ENCODE assay signal across 25 cellular contexts in genomic region chrX:8049827-8050226, GRCh38.
A peak's percentile ranks its signal among the peaks of the same experiment; 100 is the strongest.
DNase-seq lines count a peak whose midpoint lies in the region; TF ChIP-seq lines count a peak whose summit lies in the region.
"Had no signal": no experiment of that assay in that cellular context is flagged by ENCODE, and none has a peak within 500 bp of the region (broad histone marks: within the 10 kb centered on the region; RNA-seq: fewer than 3 reads in every experiment).

No MANE protein-coding gene starts in this region.

- no peaks in the 10 kb centered on the region for H3K4me1 ChIP-seq in esophagus squamous epithelium
- H3K4me1 ChIP-seq: ascending aorta; BLaER1 treated with 17β-estradiol and CSF1 and Interleukin-3, amounts not matched to agents 10 nM and 100 nM; suprapubic skin had no signal

- WGBS in esophagus squamous epithelium, 2 donors = 29 to 46% methylated on average over 3 of the region's 3 CpGs

- H3K4me3 Mint-ChIP-seq in nephron = no peak overlapping the region
- H3K4me3 Mint-ChIP-seq: activated CD8-positive, alpha-beta T cell treated with anti-CD3 and anti-CD28 coated beads for 36 hours; activated naive CD8-positive, alpha-beta T cell treated with anti-CD3 and anti-CD28 coated beads for 36 hours; memory B cell; neural crest cell; T-helper 17 cell had no signal

- H3K36me3 ChIP-seq in esophagus squamous epithelium = no peaks in the 10 kb centered on the region
- H3K36me3 ChIP-seq: ascending aorta; BLaER1 treated with 17β-estradiol and CSF1 and Interleukin-3, amounts not matched to agents 10 nM and 100 nM; MG63; suprapubic skin had no signal

- no peaks in the 10 kb centered on the region for H3K27me3 Mint-ChIP-seq in nephron (ENCODE audit: low read depth)
- H3K27me3 Mint-ChIP-seq: activated CD8-positive, alpha-beta T cell treated with anti-CD3 and anti-CD28 coated beads for 36 hours; activated naive CD8-positive, alpha-beta T cell treated with anti-CD3 and anti-CD28 coated beads for 36 hours; memory B cell; T-helper 17 cell had no signal

- H3K9me3 Mint-ChIP-seq in nephron = peaks cover 2% of the 10 kb centered on the region
- H3K9me3 Mint-ChIP-seq: activated CD8-positive, alpha-beta T cell treated with anti-CD3 and anti-CD28 coated beads for 36 hours; activated naive CD8-positive, alpha-beta T cell treated with anti-CD3 and anti-CD28 coated beads for 36 hours; memory B cell; neural crest cell had no signal

- intact Hi-C loops in esophagus squamous epithelium (cut with DNase I) = no loop called here

- H3K36me3 Mint-ChIP-seq in nephron (ENCODE audit: low read depth) = no peaks in the 10 kb centered on the region
- H3K36me3 Mint-ChIP-seq: activated naive CD8-positive, alpha-beta T cell treated with anti-CD3 and anti-CD28 coated beads for 36 hours; memory B cell had no signal

- no peak overlapping the region for H3K27ac ChIP-seq in esophagus squamous epithelium
- H3K27ac ChIP-seq: ascending aorta; BLaER1 treated with 17β-estradiol and CSF1 and Interleukin-3, amounts not matched to agents 10 nM and 100 nM; RWPE1; suprapubic skin had no signal

- DNase-seq in DMS 273 treated with DMSO at 0.1 percent for 48 hours (lab: John Stamatoyannopoulos, UW) (peak; percentile 57), NCI-H1092 treated with DMSO at 0.1 percent for 48 hours (lab: John Stamatoyannopoulos, UW) (peak; percentile 89), cerebellar cortex (ENCODE audit: low spot score) (peak; percentile 2), OCI-M1 (lab: John Stamatoyannopoulos, UW) (no peak), esophagus squamous epithelium (lab: John Stamatoyannopoulos, UW) (no peak)
- DNase-seq in stimulated activated CD4-positive, alpha-beta T cell treated with anti-CD3 and anti-CD28 coated beads, Interleukin-12 subunit alpha, Interleukin-12 subunit beta, amount 100 ng/mL, for 4 hours = no peak
- DNase-seq: activated CD4-positive, alpha-beta T cell treated with anti-CD3 and anti-CD28 coated beads for 1 hour; activated CD8-positive, alpha-beta T cell treated with anti-CD3 and anti-CD28 coated beads for 36 hours; activated effector memory CD4-positive, alpha-beta T cell treated with Interleukin-2 at 50 U/mL for 16 hours; activated naive CD8-positive, alpha-beta T cell treated with anti-CD3 and anti-CD28 coated beads for 36 hours; DND-41; MG63; NCI-H1436; posterior cingulate gyrus; SK-N-SH; stimulated activated naive CD4-positive, alpha-beta T cell; T-helper 17 cell had no signal

- no peak for TF ChIP-seq POLR2A in esophagus squamous epithelium (IDR thresholded peaks at IDR 0.05)

- peaks cover 46% of the 10 kb centered on the region for H3K4me1 Mint-ChIP-seq in nephron
- H3K4me1 Mint-ChIP-seq: activated naive CD8-positive, alpha-beta T cell treated with anti-CD3 and anti-CD28 coated beads for 36 hours; neural crest cell; T-helper 17 cell had no signal

- H3K27me3 ChIP-seq in esophagus squamous epithelium = no peaks in the 10 kb centered on the region
- H3K27me3 ChIP-seq: ascending aorta; BLaER1 treated with 17β-estradiol and CSF1 and Interleukin-3, amounts not matched to agents 10 nM and 100 nM; MG63; suprapubic skin had no signal

- H3K9me3 ChIP-seq in esophagus squamous epithelium = no peaks in the 10 kb centered on the region
- H3K9me3 ChIP-seq: ascending aorta, MG63, SK-N-SH, suprapubic skin had no signal

- H3K4me3 ChIP-seq in esophagus squamous epithelium = no peak overlapping the region
- H3K4me3 ChIP-seq: ascending aorta; BLaER1 treated with 17β-estradiol and CSF1 and Interleukin-3, amounts not matched to agents 10 nM and 100 nM; K562; MG63; suprapubic skin had no signal

- TF ChIP-seq CTCF in nephron (IDR thresholded peaks at IDR 0.05; ENCODE audit: unreplicated experiment in 3 of 3) (no peak), esophagus squamous epithelium (IDR thresholded peaks at IDR 0.05) (no peak)

- H3K27ac Mint-ChIP-seq in nephron = peak overlapping the region in 2 of 3 experiments; percentile 11 to 39
- H3K27ac Mint-ChIP-seq: activated CD8-positive, alpha-beta T cell treated with anti-CD3 and anti-CD28 coated beads for 36 hours; activated naive CD8-positive, alpha-beta T cell treated with anti-CD3 and anti-CD28 coated beads for 36 hours; memory B cell; T-helper 17 cell had no signal

Comparison
In these comparisons a context has a peak if more than half of its experiments do, and no peak if none do; other contexts are left out.
1. DNase-seq: peak in DMS 273 treated with DMSO at 0.1 percent for 48 hours (single experiment), NCI-H1092 treated with DMSO at 0.1 percent for 48 hours (single experiment) and cerebellar cortex (single experiment); none in OCI-M1 (single experiment), stimulated activated CD4-positive, alpha-beta T cell treated with anti-CD3 and anti-CD28 coated beads, Interleukin-12 subunit alpha, Interleukin-12 subunit beta, amount 100 ng/mL, for 4 hours (single experiment) and esophagus squamous epithelium (single experiment).